ENCODE assay signal across 25 cellular contexts in the genomic region with DNA sequence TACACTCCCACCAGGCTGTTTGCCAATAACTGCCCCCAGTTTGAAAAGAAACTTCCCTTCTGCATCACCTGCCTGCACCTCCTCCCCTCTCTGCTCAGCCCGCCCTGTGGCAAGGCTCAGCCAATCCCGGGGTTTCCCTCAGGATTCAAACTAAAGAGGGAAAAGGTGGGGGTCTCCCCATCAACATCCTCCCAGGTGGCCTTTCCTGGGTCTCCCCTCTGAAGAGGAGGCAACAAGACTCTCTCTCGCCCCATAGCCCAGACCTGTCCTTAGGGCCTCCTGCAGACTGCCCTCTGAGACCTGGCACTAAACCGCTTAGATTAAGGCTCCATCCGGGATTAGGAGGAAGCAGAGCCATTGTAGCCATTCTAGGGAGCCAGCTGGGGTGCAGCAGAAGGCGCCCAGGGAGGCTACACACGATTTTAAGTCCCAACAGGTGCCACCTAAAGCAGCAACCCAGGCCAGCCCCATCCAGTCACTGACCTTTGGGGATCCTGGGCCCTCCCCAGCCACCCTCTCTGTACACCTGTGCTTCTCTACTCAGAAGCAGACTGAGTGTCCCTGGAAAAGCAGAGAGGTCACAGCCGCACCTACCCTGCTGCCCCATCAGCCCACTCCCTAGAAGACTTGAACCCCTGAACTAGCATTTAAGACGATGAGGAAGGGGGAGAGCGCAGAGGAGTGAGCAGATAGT. TPM values are rescaled to one million over a fixed set of nuclear protein-coding genes. Genes with fewer than 3 reads are reported as not detected.
DNase-seq lines count a peak whose midpoint lies in the region; ATAC-seq, FAIRE-seq and TF ChIP-seq lines count a peak whose summit lies in the region.
"Had no signal": no experiment of that assay in that cellular context is flagged by ENCODE, and none has a peak within 500 bp of the region (broad histone marks: within the 10 kb centered on the region; RNA-seq: fewer than 3 reads in every experiment).

No MANE protein-coding gene starts in this region.

- H3K9me3 ChIP-seq in keratinocyte (ENCODE audit: control insufficient read depth, low read depth, low read length) (no peaks in the 10 kb centered on the region), upper lobe of right lung (no peaks in the 10 kb centered on the region), mammary epithelial cell (replicated peaks; ENCODE audit: insufficient read depth, low read length) (no peaks in the 10 kb centered on the region)
- H3K9me3 ChIP-seq: right lobe of liver, transverse colon had no signal

- H3K79me2 ChIP-seq in keratinocyte (ENCODE audit: control insufficient read depth, insufficient read depth, low read length) (no peaks in the 10 kb centered on the region), mammary epithelial cell (ENCODE audit: insufficient read depth, low read length) (no peaks in the 10 kb centered on the region)

- no peak overlapping the region for H3K27ac Mint-ChIP-seq in activated CD4-positive, alpha-beta memory T cell treated with anti-CD3 and anti-CD28 coated beads for 36 hours

- intact Hi-C loops in cardiac septum (cut with DNase I) = no loop called here
- intact Hi-C loops in Right ventricle myocardium inferior (cut with DNase I) = no loop called here
- intact Hi-C loops in upper lobe of right lung (cut with DNase I) = no loop called here
- intact Hi-C loops in activated CD4-positive, alpha-beta memory T cell treated with anti-CD3 and anti-CD28 coated beads for 36 hours (cut with micrococcal nuclease) = no loop called here
- intact Hi-C loops in mammary epithelial cell (cut with micrococcal nuclease) = no loop called here

- H3K4me3 ChIP-seq in keratinocyte (ENCODE audit: control insufficient read depth in 2 of 3, extremely low read depth in 1 of 3, insufficient read depth in 2 of 3, low read depth in 1 of 3, low read length in 3 of 3) = no peak overlapping the region
- H3K4me3 ChIP-seq in upper lobe of right lung = no peak overlapping the region
- no peak overlapping the region for H3K4me3 ChIP-seq in mammary epithelial cell (replicated peaks in 1 of 3; ENCODE audit: insufficient read depth in 1 of 3, low read depth in 2 of 3, low read length in 3 of 3)
- H3K4me3 ChIP-seq: right lobe of liver, transverse colon had no signal

- H3K36me3 ChIP-seq in keratinocyte (ENCODE audit: control insufficient read depth in 2 of 2, extremely low read depth in 1 of 2, insufficient read depth in 2 of 2, low read length in 2 of 2) = no peaks in the 10 kb centered on the region
- H3K36me3 ChIP-seq in upper lobe of right lung = no peaks in the 10 kb centered on the region
- no peaks in the 10 kb centered on the region for H3K36me3 ChIP-seq in mammary epithelial cell (ENCODE audit: insufficient read depth, low read length)
- H3K36me3 ChIP-seq: right lobe of liver, transverse colon had no signal

- H3K4me1 ChIP-seq in keratinocyte (ENCODE audit: control insufficient read depth, extremely low read depth, insufficient read depth, low read length) (peaks cover 72% of the 10 kb centered on the region), upper lobe of right lung (peaks cover 11% of the 10 kb centered on the region), mammary epithelial cell (ENCODE audit: insufficient read depth, low read length) (peaks cover 41% of the 10 kb centered on the region)

- H3K4me1 Mint-ChIP-seq in activated CD4-positive, alpha-beta memory T cell treated with anti-CD3 and anti-CD28 coated beads for 36 hours (ENCODE audit: low read depth) = peaks cover 6% of the 10 kb centered on the region

- H3K9me3 Mint-ChIP-seq in activated CD4-positive, alpha-beta memory T cell treated with anti-CD3 and anti-CD28 coated beads for 36 hours = no peaks in the 10 kb centered on the region
- H3K9me3 Mint-ChIP-seq: CD4-positive, alpha-beta memory T cell had no signal

- CTCF ChIA-PET in activated CD4-positive, alpha-beta memory T cell treated with anti-CD3 and anti-CD28 coated beads for 36 hours (lab: Charles Lee) = interaction anchor here (16.2 kb wide), 1 partner anchor 62 kb away, joined by 311 read pairs; no protein-coding TSS in a partner anchor
- CTCF ChIA-PET in mammary epithelial cell (lab: Charles Lee; ENCODE audit: low non-redundant PET) = no interaction called here

- peaks cover 4% of the 10 kb centered on the region for H3K9me1 ChIP-seq in keratinocyte (ENCODE audit: control insufficient read depth, extremely low read depth, insufficient read depth, low read length)

- H3K36me3 Mint-ChIP-seq in activated CD4-positive, alpha-beta memory T cell treated with anti-CD3 and anti-CD28 coated beads for 36 hours = no peaks in the 10 kb centered on the region
- H3K36me3 Mint-ChIP-seq: CD4-positive, alpha-beta memory T cell had no signal

- H3K4me3 Mint-ChIP-seq in activated CD4-positive, alpha-beta memory T cell treated with anti-CD3 and anti-CD28 coated beads for 36 hours = no peak overlapping the region
- H3K4me3 Mint-ChIP-seq: CD4-positive, alpha-beta memory T cell had no signal

- H3K9ac ChIP-seq in keratinocyte (ENCODE audit: control insufficient read depth, extremely low read depth, insufficient read depth, low read length) (no peak overlapping the region), mammary epithelial cell (ENCODE audit: insufficient read depth, low read length) (no peak overlapping the region)

- H3K27me3 Mint-ChIP-seq in activated CD4-positive, alpha-beta memory T cell treated with anti-CD3 and anti-CD28 coated beads for 36 hours = peaks cover 36% of the 10 kb centered on the region

- DNase-seq in cardiac septum (ENCODE audit: low spot score) = peak; percentile 49
- no peak for DNase-seq in Right ventricle myocardium inferior (ENCODE audit: missing footprints)
- DNase-seq in NCI-H748 treated with DMSO at 0.1 percent for 48 hours (lab: John Stamatoyannopoulos, UW) = peak; percentile 34
- DNase-seq in keratinocyte (ENCODE audit: low read depth, low spot score) = no peak
- peak; percentile 29 for DNase-seq in upper lobe of right lung
- no peak for DNase-seq in activated CD4-positive, alpha-beta memory T cell treated with anti-CD3 and anti-CD28 coated beads for 36 hours
- no peak for DNase-seq in mammary epithelial cell
- DNase-seq: activated CD4-positive, alpha-beta T cell treated with anti-CD3 and anti-CD28 coated beads, Interleukin-2, amount 50 U/mL, for 1 hour; activated naive CD4-positive, alpha-beta T cell treated with anti-CD3 and anti-CD28 coated beads, Interleukin-2, amount 50 U/mL, for 16 hours; CD4-positive, alpha-beta memory T cell; foreskin fibroblast; HCEC 1CT; KBM-7; kidney glomerular epithelial cell; mesenchymal stem cell; NCI-H226; occipital lobe; SHP77 treated with DMSO at 0.1 percent for 48 hours; stimulated activated naive CD8-positive, alpha-beta T cell treated with anti-CD3 and anti-CD28 coated beads, Interleukin-15, Interleukin-2, amounts not matched to agents 100 U/mL and 50 U/mL, for 24 hours; transverse colon had no signal

- 59% methylated on average over 8 of the region's 10 CpGs for WGBS in mammary epithelial cell (ENCODE audit: low coverage, missing lambda C conversion rate)

- H3K4me2 ChIP-seq in keratinocyte (ENCODE audit: control insufficient read depth, extremely low read depth, insufficient read depth, low read depth, low read length) (peak overlapping the region; percentile 9), mammary epithelial cell (ENCODE audit: insufficient read depth, low read depth, low read length) (no peak overlapping the region)

- no peak overlapping the region for H3K27ac ChIP-seq in keratinocyte (ENCODE audit: control insufficient read depth, insufficient read depth, low read length)
- no peak overlapping the region for H3K27ac ChIP-seq in upper lobe of right lung
- H3K27ac ChIP-seq in mammary epithelial cell (ENCODE audit: insufficient read depth, low read depth, low read length) = no peak overlapping the region
- H3K27ac ChIP-seq: right lobe of liver, transverse colon had no signal

- no peak for FAIRE-seq in keratinocyte (lab: Jason Lieb, UNC)

- H3K27me3 ChIP-seq in keratinocyte (ENCODE audit: control insufficient read depth, extremely low read depth, insufficient read depth, low read length) (no peaks in the 10 kb centered on the region), upper lobe of right lung (peaks cover 8% of the 10 kb centered on the region), mammary epithelial cell (ENCODE audit: insufficient read depth, low read length) (no peaks in the 10 kb centered on the region)
- H3K27me3 ChIP-seq: right lobe of liver had no signal

- no TSS peak for BruUV-seq in mammary epithelial cell (replicated peaks; lab: Mats Ljungman, UMichigan)

- in situ Hi-C loops in mammary epithelial cell (cut with MboI; ENCODE audit: low sequenced_read_pairs in 2 of 2) = no loop called here

- no peak for ATAC-seq in Right ventricle myocardium inferior
- ATAC-seq in upper lobe of right lung = no peak
- ATAC-seq in HG03439 (IDR thresholded peaks at IDR 0.05; ENCODE audit: unreplicated experiment) = no peak
- ATAC-seq: right lobe of liver; stimulated activated naive CD8-positive, alpha-beta T cell treated with anti-CD3 and anti-CD28 coated beads, Interleukin-15, Interleukin-2, amounts not matched to agents 100 U/mL and 50 U/mL, for 24 hours had no signal

- dilution Hi-C loops in keratinocyte (cut with MboI; ENCODE audit: extremely low pct_ligation_motif_present, low sequenced_read_pairs) (no loop called here), mammary epithelial cell (cut with HindIII; ENCODE audit: low sequenced_read_pairs) (loop anchor here (25.0 kb wide), 1 partner anchor 270 kb away; a partner anchor contains a TSS)

- POLR2A ChIA-PET in activated CD4-positive, alpha-beta memory T cell treated with anti-CD3 and anti-CD28 coated beads for 36 hours (lab: Charles Lee) = no interaction called here

- H2AFZ ChIP-seq in keratinocyte (ENCODE audit: control insufficient read depth, low read length) (no peak overlapping the region), mammary epithelial cell (ENCODE audit: low read depth, low read length) (no peak overlapping the region)

- H4K20me1 ChIP-seq in keratinocyte (ENCODE audit: control insufficient read depth, extremely low read depth, insufficient read depth, low read length) (no peaks in the 10 kb centered on the region), mammary epithelial cell (ENCODE audit: insufficient read depth, low read length) (no peaks in the 10 kb centered on the region)

- TF ChIP-seq CTCF in keratinocyte (optimal IDR thresholded peaks at IDR 0.05 in 1 of 3, IDR thresholded peaks at IDR 0.05 in 1 of 3, conservative IDR thresholded peaks at IDR 0.05 in 1 of 3; ENCODE audit: extremely low read depth in 1 of 3, insufficient read depth in 2 of 3, low read length in 3 of 3) (no peak), upper lobe of right lung (IDR thresholded peaks at IDR 0.05) (no peak), mammary epithelial cell (conservative IDR thresholded peaks at IDR 0.05 in 1 of 2, IDR thresholded peaks at IDR 0.05 in 1 of 2; ENCODE audit: extremely low read depth in 1 of 2, insufficient read depth in 1 of 2, low read depth in 1 of 2, low read length in 2 of 2) (no peak)

RNA-seq across cellular contexts. Expression of a gene that starts 3.4 kb away (rescaled TPM):
- not detected for total RNA-seq in cardiac septum
- 0.30 TPM for total RNA-seq in Right ventricle myocardium inferior
- polyA plus RNA-seq in keratinocyte = 4.2 to 6.0 TPM (median 5.8 TPM) in 3 replicates
- 5.5 TPM for polyA plus RNA-seq in keratinocyte (2011; ENCODE audit: low read depth)
- polyA plus RNA-seq in keratinocyte (2011; cell fraction: cytosol; rRNA removed) = 1.5 and 2.8 TPM in 2 replicates
- 16.7 and 20.7 TPM in 2 replicates for polyA plus RNA-seq in keratinocyte (2011; cell fraction: nucleus; rRNA removed)
- polyA plus RNA-seq in keratinocyte (2012; ENCODE audit: low replicate concordance) = 6.9 and 11.6 TPM in 2 replicates
- 5.0 to 11.5 TPM (median 5.9 TPM) in 3 replicates for polyA minus RNA-seq in keratinocyte
- polyA minus RNA-seq in keratinocyte (2011; cell fraction: cytosol; rRNA and poly(A)+ RNA removed) = 5.8 TPM
- 13.3 and 13.9 TPM in 2 replicates for polyA minus RNA-seq in keratinocyte (2011; cell fraction: nucleus; rRNA and poly(A)+ RNA removed)
- 2.2 TPM for total RNA-seq in upper lobe of right lung
- total RNA-seq in activated CD4-positive, alpha-beta memory T cell treated with anti-CD3 and anti-CD28 coated beads for 36 hours = under 1 TPM in 1 of 2 experiments, not detected in 1; 0.05 TPM
- total RNA-seq in mammary epithelial cell = 10 to 100 TPM in 1 of 2 donors, 1 to 10 TPM in 1; 1.2 to 21.9 TPM
- 8.3 TPM for polyA plus RNA-seq in mammary epithelial cell
- 19.1 TPM for polyA minus RNA-seq in mammary epithelial cell
- total RNA-seq: CD4-positive, alpha-beta memory T cell; OCI-LY7; T-helper 1 cell treated with Interleukin-12 subunit alpha and Interleukin-12 subunit beta and Interleukin-4 antibody, amounts not matched to agents 30 ng/mL and 1 ng/mL, for 36 hours had no signal
- polyA plus RNA-seq: AG04450; CD4-positive, alpha-beta memory T cell had no signal

RNA-seq across cellular contexts. Expression of a gene that starts 12.0 kb away (rescaled TPM):
- total RNA-seq in cardiac septum = not detected
- not detected for total RNA-seq in Right ventricle myocardium inferior
- 0.31 to 0.57 TPM (median 0.41 TPM) in 3 replicates for polyA plus RNA-seq in keratinocyte
- polyA plus RNA-seq in keratinocyte (2011; ENCODE audit: low read depth) = not detected
- polyA plus RNA-seq in keratinocyte (2011; cell fraction: cytosol; rRNA removed) = 0.30 and 0.38 TPM in 2 replicates
- polyA plus RNA-seq in keratinocyte (2011; cell fraction: nucleus; rRNA removed) = not detected in 2 replicates
- polyA plus RNA-seq in keratinocyte (2012; ENCODE audit: low replicate concordance) = 0.42 and 0.47 TPM in 2 replicates
- polyA minus RNA-seq in keratinocyte = 0.30 TPM in 1 of 3 replicates, not detected in the others
- not detected for polyA minus RNA-seq in keratinocyte (2011; cell fraction: cytosol; rRNA and poly(A)+ RNA removed)
- not detected in 2 replicates for polyA minus RNA-seq in keratinocyte (2011; cell fraction: nucleus; rRNA and poly(A)+ RNA removed)
- not detected for total RNA-seq in upper lobe of right lung
- not detected for total RNA-seq in activated CD4-positive, alpha-beta memory T cell treated with anti-CD3 and anti-CD28 coated beads for 36 hours
- not detected for total RNA-seq in mammary epithelial cell
- 0.15 TPM for polyA plus RNA-seq in mammary epithelial cell
- polyA minus RNA-seq in mammary epithelial cell = not detected
- total RNA-seq: CD4-positive, alpha-beta memory T cell; occipital lobe; OCI-LY7; T-helper 1 cell treated with Interleukin-12 subunit alpha and Interleukin-12 subunit beta and Interleukin-4 antibody, amounts not matched to agents 30 ng/mL and 1 ng/mL, for 36 hours had no signal
- polyA plus RNA-seq: AG04450; CD4-positive, alpha-beta memory T cell had no signal

RNA-seq across cellular contexts. Expression of a gene that starts 16.7 kb away (rescaled TPM):
- 103 TPM for total RNA-seq in cardiac septum
- total RNA-seq in Right ventricle myocardium inferior = 143 TPM
- 678 to 787 TPM (median 709 TPM) in 3 replicates for polyA plus RNA-seq in keratinocyte
- 1,035 TPM for polyA plus RNA-seq in keratinocyte (2011; ENCODE audit: low read depth)
- 759 and 902 TPM in 2 replicates for polyA plus RNA-seq in keratinocyte (2011; cell fraction: cytosol; rRNA removed)
- 491 and 579 TPM in 2 replicates for polyA plus RNA-seq in keratinocyte (2011; cell fraction: nucleus; rRNA removed)
- polyA plus RNA-seq in keratinocyte (2012; ENCODE audit: low replicate concordance) = 585 and 747 TPM in 2 replicates
- polyA minus RNA-seq in keratinocyte = 343 to 569 TPM (median 417 TPM) in 3 replicates
- 337 TPM for polyA minus RNA-seq in keratinocyte (2011; cell fraction: cytosol; rRNA and poly(A)+ RNA removed)
- 126 and 127 TPM in 2 replicates for polyA minus RNA-seq in keratinocyte (2011; cell fraction: nucleus; rRNA and poly(A)+ RNA removed)
- total RNA-seq in upper lobe of right lung = 435 TPM
- 100 to 1,000 TPM; 597 to 607 TPM for total RNA-seq in activated CD4-positive, alpha-beta memory T cell treated with anti-CD3 and anti-CD28 coated beads for 36 hours
- 100 to 1,000 TPM; 178 to 454 TPM for total RNA-seq in mammary epithelial cell
- 748 TPM for polyA plus RNA-seq in mammary epithelial cell
- polyA minus RNA-seq in mammary epithelial cell = 594 TPM

RNA-seq across cellular contexts. Expression of a gene that starts 42.0 kb away (rescaled TPM):
- total RNA-seq in cardiac septum (0.32 TPM), Right ventricle myocardium inferior (1.0 TPM), upper lobe of right lung (1.9 TPM), mammary epithelial cell (under 1 TPM in 1 of 2 donors, not detected in 1; 0.82 TPM)
- polyA plus RNA-seq in keratinocyte (0.82 to 3.0 TPM (median 2.3 TPM) in 3 replicates), mammary epithelial cell (0.36 TPM)
- polyA plus RNA-seq in keratinocyte (2011; ENCODE audit: low read depth) = 2.4 TPM
- 1.1 and 2.6 TPM in 2 replicates for polyA plus RNA-seq in keratinocyte (2011; cell fraction: cytosol; rRNA removed)
- 0.83 and 0.87 TPM in 2 replicates for polyA plus RNA-seq in keratinocyte (2011; cell fraction: nucleus; rRNA removed)
- 3.2 and 4.1 TPM in 2 replicates for polyA plus RNA-seq in keratinocyte (2012; ENCODE audit: low replicate concordance)
- polyA minus RNA-seq in keratinocyte (0.42 TPM in 1 of 3 replicates, not detected in the others), mammary epithelial cell (not detected)
- not detected for polyA minus RNA-seq in keratinocyte (2011; cell fraction: cytosol; rRNA and poly(A)+ RNA removed)
- polyA minus RNA-seq in keratinocyte (2011; cell fraction: nucleus; rRNA and poly(A)+ RNA removed) = 0.39 TPM in 1 of 2 replicates, not detected in the other
- 1 to 10 TPM; 2.1 to 2.2 TPM for total RNA-seq in activated CD4-positive, alpha-beta memory T cell treated with anti-CD3 and anti-CD28 coated beads for 36 hours
- total RNA-seq: right lobe of liver had no signal

Comparison
In these comparisons a context has a peak if more than half of its experiments do, and no peak if none do; other contexts are left out.
1. DNase-seq: peak in cardiac septum (single experiment), NCI-H748 treated with DMSO at 0.1 percent for 48 hours (single experiment) and upper lobe of right lung (single experiment); none in Right ventricle myocardium inferior (single experiment), keratinocyte (single experiment), activated CD4-positive, alpha-beta memory T cell treated with anti-CD3 and anti-CD28 coated beads for 36 hours (single experiment) and mammary epithelial cell (single experiment).